ENCODE assay signal across 8 cellular contexts in the genomic region with DNA sequence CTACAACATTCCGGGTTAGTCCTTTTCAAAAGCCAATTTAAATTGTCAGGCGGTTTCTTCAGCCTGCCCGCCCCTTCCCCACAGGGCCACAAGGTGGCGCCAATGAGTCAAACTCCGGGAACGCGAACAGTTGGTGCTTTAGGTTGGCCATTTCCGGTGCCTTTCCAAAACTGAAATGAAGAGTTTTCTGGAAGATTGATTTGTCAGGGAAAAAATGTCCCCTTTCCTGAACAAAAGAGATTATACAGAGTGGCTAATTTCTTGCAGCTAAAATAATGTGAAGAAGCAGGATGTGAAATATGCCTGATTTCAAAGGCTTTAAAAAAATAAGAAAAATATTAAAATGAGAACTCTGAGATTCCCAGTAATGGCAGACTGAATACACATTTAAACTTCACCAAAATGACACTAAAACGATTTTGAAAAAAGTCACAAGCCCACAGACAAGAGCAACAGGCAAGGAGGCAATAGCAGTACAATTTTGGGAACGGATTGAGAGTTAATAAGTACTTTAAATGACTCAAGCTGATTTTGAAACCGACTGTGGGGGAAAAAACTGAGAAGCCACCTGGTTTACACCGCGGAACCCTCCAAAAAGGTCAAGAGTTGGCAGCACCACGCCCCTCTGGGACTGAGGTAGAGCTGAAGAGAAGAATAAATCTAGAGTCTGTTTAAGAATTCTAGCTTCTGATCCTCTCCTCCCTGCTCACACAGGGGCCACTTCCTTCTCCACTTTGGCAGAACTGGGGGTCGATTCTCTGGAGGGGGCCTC. TPM values are rescaled to one million over a fixed set of nuclear protein-coding genes. Genes with fewer than 3 reads are reported as not detected.
A peak's percentile ranks its signal among the peaks of the same experiment; 100 is the strongest.
DNase-seq lines count a peak whose midpoint lies in the region; ATAC-seq, FAIRE-seq and TF ChIP-seq lines count a peak whose summit lies in the region.

No MANE protein-coding gene starts in this region.

- H3K27me3 ChIP-seq in Caco-2 (replicated peaks; ENCODE audit: control insufficient read depth, insufficient read depth, low read length), result no peaks in the 10 kb centered on the region
- no peaks in the 10 kb centered on the region for H3K27me3 ChIP-seq in IMR-90 (ENCODE audit: control insufficient read depth, insufficient read depth, low read length)
- no peaks in the 10 kb centered on the region for H3K27me3 ChIP-seq in foreskin keratinocyte
- no peaks in the 10 kb centered on the region for H3K27me3 ChIP-seq in pancreas
- H3K27me3 ChIP-seq in transverse colon, result no peaks in the 10 kb centered on the region

- no peak overlapping the region for H3K27ac ChIP-seq in IMR-90 (ENCODE audit: insufficient read depth, low read length)
- H3K27ac ChIP-seq in foreskin keratinocyte, result no peak overlapping the region
- no peak overlapping the region for H3K27ac ChIP-seq in pancreas
- no peak overlapping the region for H3K27ac ChIP-seq in transverse colon

- 100% methylated on average over 1 of the region's 15 CpGs; no CpG with 5 or more reads in 1 of the 2 experiments for WGBS in IMR-90 (ENCODE audit: extremely low coverage in 2 of 2, insufficient read length in 1 of 2), 2 experiments
- WGBS in pancreas, 2 donors, result 22 to 29% methylated on average over 15 of the region's 15 CpGs
- 32 to 36% methylated on average over 7 to 15 of the region's 15 CpGs for WGBS in transverse colon (ENCODE audit: low coverage in 1 of 2), 2 donors

- no peak overlapping the region for H3K14ac ChIP-seq in IMR-90 (replicated peaks; ENCODE audit: low read depth, low read length)

- no peak overlapping the region for H3K27ac Mint-ChIP-seq in Caco-2 (ENCODE audit: unreplicated experiment)
- peak overlapping the region; percentile 53 for H3K27ac Mint-ChIP-seq in activated T-helper 17 cell treated with anti-CD3 and anti-CD28 coated beads, Interleukin-2, amount 50 U/mL, for 72 hours

- no peak overlapping the region for H2AFZ ChIP-seq in IMR-90 (replicated peaks; ENCODE audit: low read length, poor library complexity)

- peaks cover 2% of the 10 kb centered on the region; the same call in 1 of the 2 replicates for H3K36me3 ChIP-seq in Caco-2 (ENCODE audit: control insufficient read depth, insufficient read depth, low read length)
- H3K36me3 ChIP-seq in IMR-90 (ENCODE audit: control insufficient read depth, insufficient read depth, low read length), result 0 out of 2 replicates have a peak, but pooled peaks cover 2% of the 10 kb centered on the region
- no peaks in the 10 kb centered on the region for H3K36me3 ChIP-seq in pancreas
- peaks cover 0 to under 1% (median 0%) of the 10 kb centered on the region in 4 donors for H3K36me3 ChIP-seq in transverse colon

- in situ Hi-C loops in IMR-90 (cut with MboI; ENCODE audit: low sequenced_read_pairs) (no loop called here), transverse colon (cut with MboI; ENCODE audit: low pct_ligation_motif_present in 1 of 4, low pct_unique_long_range_greater_than_20kb in 1 of 4, low sequenced_read_pairs in 3 of 4) (loop anchor here in 1 of 4 donors (10.0 kb wide), 1 partner anchor 60 kb away; no protein-coding TSS in a partner anchor)

- peaks cover 8% of the 10 kb centered on the region; the same call in 1 of the 2 replicates for H3K9me1 ChIP-seq in IMR-90 (ENCODE audit: insufficient read depth, low read length)

- intact Hi-C loops in Caco-2 (cut with micrococcal nuclease; ENCODE audit: unreplicated experiment) (loop anchor here (1.0 kb wide), 1 partner anchor 58 kb away; no protein-coding TSS in a partner anchor), IMR-90 (cut with micrococcal nuclease) (loop anchor here (1.0 to 10.0 kb wide), 2 partner anchors 58 to 130 kb away; no protein-coding TSS in a partner anchor), pancreas (cut with DNase I) (no loop called here), transverse colon (cut with DNase I; ENCODE audit: low total_unique reads) (no loop called here)

- H2AK5ac ChIP-seq in IMR-90 (ENCODE audit: low read depth, low read length), result no peak overlapping the region

- H3K36me3 Mint-ChIP-seq in Caco-2 (ENCODE audit: insufficient read depth, unreplicated experiment), result peaks cover 36% of the 10 kb centered on the region
- peaks cover 4% of the 10 kb centered on the region for H3K36me3 Mint-ChIP-seq in activated T-helper 17 cell treated with anti-CD3 and anti-CD28 coated beads, Interleukin-2, amount 50 U/mL, for 72 hours (ENCODE audit: low read depth)

- H3K9me3 ChIP-seq in Caco-2 (no peaks in the 10 kb centered on the region), IMR-90 (ENCODE audit: control insufficient read depth, insufficient read depth, low read length) (no peaks in the 10 kb centered on the region), pancreas (no peaks in the 10 kb centered on the region), transverse colon (no peaks in the 10 kb centered on the region)

- H3K4me1 ChIP-seq in Caco-2 (no peaks in the 10 kb centered on the region), IMR-90 (ENCODE audit: control insufficient read depth, insufficient read depth, low read length) (peaks cover 6% of the 10 kb centered on the region), foreskin keratinocyte (peaks cover 3% of the 10 kb centered on the region), pancreas (peaks cover 0 to 5% (median 4%) of the 10 kb centered on the region in 3 donors), transverse colon (peaks cover 0 to 10% (median 2%) of the 10 kb centered on the region in 4 donors)

- H4K91ac ChIP-seq in IMR-90 (ENCODE audit: insufficient read depth, low read depth, low read length), result no peak overlapping the region

- no peaks in the 10 kb centered on the region for H3K27me3 Mint-ChIP-seq in Caco-2 (ENCODE audit: insufficient read depth, unreplicated experiment)
- no peaks in the 10 kb centered on the region for H3K27me3 Mint-ChIP-seq in activated T-helper 17 cell treated with anti-CD3 and anti-CD28 coated beads, Interleukin-2, amount 50 U/mL, for 72 hours

- H3K9ac ChIP-seq in IMR-90 (ENCODE audit: low read depth, low read length), result no peak overlapping the region

- no TSS peak for BruUV-seq in Caco-2 (replicated peaks; lab: Mats Ljungman, UMichigan)
- BruUV-seq in IMR-90 (replicated peaks; lab: Mats Ljungman, UMichigan), result no TSS peak

- TF ChIP-seq EP300 in transverse colon (IDR thresholded peaks at IDR 0.05; ENCODE audit: low read depth), result no peak

- peak; percentile 49 for FAIRE-seq in pancreas (lab: Jason Lieb, UNC)

- H3K4me1 Mint-ChIP-seq in Caco-2 (ENCODE audit: low read depth, unreplicated experiment), result peaks cover 16% of the 10 kb centered on the region
- peaks cover 12% of the 10 kb centered on the region for H3K4me1 Mint-ChIP-seq in activated T-helper 17 cell treated with anti-CD3 and anti-CD28 coated beads, Interleukin-2, amount 50 U/mL, for 72 hours

- H2AK9ac ChIP-seq in IMR-90 (replicated peaks; ENCODE audit: low read depth, low read length, poor library complexity), result no peak overlapping the region

- H3K9me3 Mint-ChIP-seq in Caco-2 (ENCODE audit: unreplicated experiment), result no peaks in the 10 kb centered on the region
- H3K9me3 Mint-ChIP-seq in activated T-helper 17 cell treated with anti-CD3 and anti-CD28 coated beads, Interleukin-2, amount 50 U/mL, for 72 hours, result no peaks in the 10 kb centered on the region

- H3K56ac ChIP-seq in IMR-90 (ENCODE audit: extremely low read depth, insufficient read depth, low read length), result no peak overlapping the region

- H3K4me2 ChIP-seq in IMR-90 (ENCODE audit: low read depth, low read length), result no peak overlapping the region

- no peak overlapping the region for H3K18ac ChIP-seq in IMR-90 (ENCODE audit: low read depth, low read length)

- DNase-seq in Caco-2, result peak; percentile 66 to 87
- peak; percentile 66 for DNase-seq in IMR-90
- peak; percentile 51 for DNase-seq in RPMI8226
- peak in 1 of 2 donors; percentile 38 for DNase-seq in foreskin keratinocyte
- DNase-seq in pancreas, result peak; percentile 49 to 93 (median 80)
- peak; percentile 82 for DNase-seq in transverse colon

- dilution Hi-C loops in IMR-90 (cut with HindIII; ENCODE audit: low sequenced_read_pairs, unreplicated experiment), result no loop called here

- TF ChIP-seq POLR2A in IMR-90 (IDR thresholded peaks at IDR 0.05; ENCODE audit: low read depth, low read length), result no peak
- TF ChIP-seq POLR2A in transverse colon (IDR thresholded peaks at IDR 0.05), result no peak

- no peak overlapping the region for H3K4me3 Mint-ChIP-seq in Caco-2 (ENCODE audit: unreplicated experiment)
- H3K4me3 Mint-ChIP-seq in activated T-helper 17 cell treated with anti-CD3 and anti-CD28 coated beads, Interleukin-2, amount 50 U/mL, for 72 hours, result peak overlapping the region; percentile 49

- H4K8ac ChIP-seq in IMR-90 (ENCODE audit: low read depth in 2 of 2, low read length in 2 of 2), result no peak overlapping the region

- H4K5ac ChIP-seq in IMR-90 (ENCODE audit: low read depth, low read length), result no peak overlapping the region

- H2BK20ac ChIP-seq in IMR-90 (ENCODE audit: low read depth, low read length), result no peak overlapping the region

- no peak overlapping the region for H2BK5ac ChIP-seq in IMR-90 (ENCODE audit: low read depth, low read length, poor library complexity, severe bottlenecking)

- peak; percentile 86 for TF ChIP-seq RAD21 in IMR-90 (IDR thresholded peaks at IDR 0.05; ENCODE audit: low read length)

- CTCF ChIA-PET in Caco-2 (lab: Charles Lee), result interaction anchor here (0.6 to 1.0 kb wide), 2 partner anchors 58 to 114 kb away, joined by 3 read pairs; no protein-coding TSS in a partner anchor
- CTCF ChIA-PET in IMR-90 (lab: Yijun Ruan, JAX), result interaction anchor here (0.7 to 2.5 kb wide), 3 partner anchors 10 to 60 kb away, joined by 3 to 16 read pairs (median 3); no protein-coding TSS in a partner anchor

- H2BK120ac ChIP-seq in IMR-90 (ENCODE audit: low read depth, low read length), result no peak overlapping the region

- TF ChIP-seq CTCF in Caco-2 (IDR thresholded peaks at IDR 0.05; ENCODE audit: insufficient read depth in 1 of 2, low read depth in 1 of 2, low read length in 1 of 2, severe bottlenecking in 1 of 2, unreplicated experiment in 1 of 2) (peak; percentile 91 to 96), IMR-90 (conservative IDR thresholded peaks at IDR 0.05; ENCODE audit: low read depth, low read length) (peak; percentile 94), foreskin keratinocyte (conservative IDR thresholded peaks at IDR 0.05) (peak; percentile 98), pancreas (IDR thresholded peaks at IDR 0.05) (peak; percentile 94 to 96 (median 96)), transverse colon (IDR thresholded peaks at IDR 0.05) (peak; percentile 91 to 99 (median 96))

- ATAC-seq in GM21423 (IDR thresholded peaks at IDR 0.05; ENCODE audit: unreplicated experiment) (peak; percentile 90), IMR-90 (ENCODE audit: low read depth) (peak; percentile 79), foreskin keratinocyte (peak; percentile 53), pancreas (peak; percentile 82 to 96 (median 92))
- ATAC-seq in activated T-helper 17 cell treated with anti-CD3 and anti-CD28 coated beads, Interleukin-2, amount 50 U/mL, for 72 hours (replicated peaks), result peak; percentile 78

- no peak overlapping the region for H3K4ac ChIP-seq in IMR-90 (ENCODE audit: low read depth, low read length)

- H3K79me1 ChIP-seq in IMR-90 (ENCODE audit: low read depth in 1 of 2, low read length in 2 of 2), result no peaks in the 10 kb centered on the region

- no peak overlapping the region for H2BK15ac ChIP-seq in IMR-90 (ENCODE audit: low read depth, low read length)

- POLR2A ChIA-PET in Caco-2 (lab: Charles Lee) (no interaction called here), IMR-90 (lab: Charles Lee; ENCODE audit: unreplicated experiment) (no interaction called here)

- no peak overlapping the region for H3K23ac ChIP-seq in IMR-90 (ENCODE audit: low read depth, low read length)

- no peak overlapping the region for H3K4me3 ChIP-seq in Caco-2 (ENCODE audit: low read depth, low read length)
- no peak overlapping the region for H3K4me3 ChIP-seq in IMR-90 (ENCODE audit: insufficient read depth, low read depth, low read length)
- H3K4me3 ChIP-seq in pancreas, result no peak overlapping the region
- H3K4me3 ChIP-seq in transverse colon, result no peak overlapping the region

- H4K20me1 ChIP-seq in IMR-90 (ENCODE audit: insufficient read depth, low read length), result peaks cover 11% of the 10 kb centered on the region

RNA-seq across cellular contexts. Expression of a gene that starts 45.7 kb away (rescaled TPM):
- not detected in 2 replicates for total RNA-seq in Caco-2 (2022)
- total RNA-seq in IMR-90 (2012; rRNA removed), result not detected in 2 replicates
- not detected in 2 replicates for polyA plus RNA-seq in IMR-90 (2012; rRNA removed)
- polyA plus RNA-seq in IMR-90 (2012; cell fraction: cytosol; rRNA removed), result not detected in 2 replicates
- not detected in 2 replicates for polyA plus RNA-seq in IMR-90 (2012; cell fraction: nucleus; rRNA removed; ENCODE audit: low replicate concordance)
- total RNA-seq in activated T-helper 17 cell treated with anti-CD3 and anti-CD28 coated beads, Interleukin-2, amount 50 U/mL, for 72 hours, result not detected
- total RNA-seq in foreskin keratinocyte, result not detected in 2 replicates
- polyA plus RNA-seq in foreskin keratinocyte, result not detected in 2 replicates
- total RNA-seq in pancreas, result under 1 TPM in 2 of 6 donors, not detected in 4; 0.18 to 0.37 TPM
- polyA plus RNA-seq in pancreas, result not detected
- not detected for total RNA-seq in transverse colon

Comparison
In these comparisons a context has a peak if more than half of its experiments do, and no peak if none do; other contexts are left out.
1. intact Hi-C loops: an anchor here in Caco-2 (1.0 kb wide) and IMR-90 (1.0 to 10.0 kb wide); none called in pancreas and transverse colon.